1 cellular context compared by ENCODE assay signal in genomic region chr3:164962610-164963009, GRCh38.
TF ChIP-seq lines count a peak whose summit lies in the region.

No MANE protein-coding gene starts in this region.

TF ChIP-seq in GM23338, 12 proteins besides CTCF, POLR2A, EP300 and RAD21 (continued from another document):
- TF ChIP-seq, protein P1, sequence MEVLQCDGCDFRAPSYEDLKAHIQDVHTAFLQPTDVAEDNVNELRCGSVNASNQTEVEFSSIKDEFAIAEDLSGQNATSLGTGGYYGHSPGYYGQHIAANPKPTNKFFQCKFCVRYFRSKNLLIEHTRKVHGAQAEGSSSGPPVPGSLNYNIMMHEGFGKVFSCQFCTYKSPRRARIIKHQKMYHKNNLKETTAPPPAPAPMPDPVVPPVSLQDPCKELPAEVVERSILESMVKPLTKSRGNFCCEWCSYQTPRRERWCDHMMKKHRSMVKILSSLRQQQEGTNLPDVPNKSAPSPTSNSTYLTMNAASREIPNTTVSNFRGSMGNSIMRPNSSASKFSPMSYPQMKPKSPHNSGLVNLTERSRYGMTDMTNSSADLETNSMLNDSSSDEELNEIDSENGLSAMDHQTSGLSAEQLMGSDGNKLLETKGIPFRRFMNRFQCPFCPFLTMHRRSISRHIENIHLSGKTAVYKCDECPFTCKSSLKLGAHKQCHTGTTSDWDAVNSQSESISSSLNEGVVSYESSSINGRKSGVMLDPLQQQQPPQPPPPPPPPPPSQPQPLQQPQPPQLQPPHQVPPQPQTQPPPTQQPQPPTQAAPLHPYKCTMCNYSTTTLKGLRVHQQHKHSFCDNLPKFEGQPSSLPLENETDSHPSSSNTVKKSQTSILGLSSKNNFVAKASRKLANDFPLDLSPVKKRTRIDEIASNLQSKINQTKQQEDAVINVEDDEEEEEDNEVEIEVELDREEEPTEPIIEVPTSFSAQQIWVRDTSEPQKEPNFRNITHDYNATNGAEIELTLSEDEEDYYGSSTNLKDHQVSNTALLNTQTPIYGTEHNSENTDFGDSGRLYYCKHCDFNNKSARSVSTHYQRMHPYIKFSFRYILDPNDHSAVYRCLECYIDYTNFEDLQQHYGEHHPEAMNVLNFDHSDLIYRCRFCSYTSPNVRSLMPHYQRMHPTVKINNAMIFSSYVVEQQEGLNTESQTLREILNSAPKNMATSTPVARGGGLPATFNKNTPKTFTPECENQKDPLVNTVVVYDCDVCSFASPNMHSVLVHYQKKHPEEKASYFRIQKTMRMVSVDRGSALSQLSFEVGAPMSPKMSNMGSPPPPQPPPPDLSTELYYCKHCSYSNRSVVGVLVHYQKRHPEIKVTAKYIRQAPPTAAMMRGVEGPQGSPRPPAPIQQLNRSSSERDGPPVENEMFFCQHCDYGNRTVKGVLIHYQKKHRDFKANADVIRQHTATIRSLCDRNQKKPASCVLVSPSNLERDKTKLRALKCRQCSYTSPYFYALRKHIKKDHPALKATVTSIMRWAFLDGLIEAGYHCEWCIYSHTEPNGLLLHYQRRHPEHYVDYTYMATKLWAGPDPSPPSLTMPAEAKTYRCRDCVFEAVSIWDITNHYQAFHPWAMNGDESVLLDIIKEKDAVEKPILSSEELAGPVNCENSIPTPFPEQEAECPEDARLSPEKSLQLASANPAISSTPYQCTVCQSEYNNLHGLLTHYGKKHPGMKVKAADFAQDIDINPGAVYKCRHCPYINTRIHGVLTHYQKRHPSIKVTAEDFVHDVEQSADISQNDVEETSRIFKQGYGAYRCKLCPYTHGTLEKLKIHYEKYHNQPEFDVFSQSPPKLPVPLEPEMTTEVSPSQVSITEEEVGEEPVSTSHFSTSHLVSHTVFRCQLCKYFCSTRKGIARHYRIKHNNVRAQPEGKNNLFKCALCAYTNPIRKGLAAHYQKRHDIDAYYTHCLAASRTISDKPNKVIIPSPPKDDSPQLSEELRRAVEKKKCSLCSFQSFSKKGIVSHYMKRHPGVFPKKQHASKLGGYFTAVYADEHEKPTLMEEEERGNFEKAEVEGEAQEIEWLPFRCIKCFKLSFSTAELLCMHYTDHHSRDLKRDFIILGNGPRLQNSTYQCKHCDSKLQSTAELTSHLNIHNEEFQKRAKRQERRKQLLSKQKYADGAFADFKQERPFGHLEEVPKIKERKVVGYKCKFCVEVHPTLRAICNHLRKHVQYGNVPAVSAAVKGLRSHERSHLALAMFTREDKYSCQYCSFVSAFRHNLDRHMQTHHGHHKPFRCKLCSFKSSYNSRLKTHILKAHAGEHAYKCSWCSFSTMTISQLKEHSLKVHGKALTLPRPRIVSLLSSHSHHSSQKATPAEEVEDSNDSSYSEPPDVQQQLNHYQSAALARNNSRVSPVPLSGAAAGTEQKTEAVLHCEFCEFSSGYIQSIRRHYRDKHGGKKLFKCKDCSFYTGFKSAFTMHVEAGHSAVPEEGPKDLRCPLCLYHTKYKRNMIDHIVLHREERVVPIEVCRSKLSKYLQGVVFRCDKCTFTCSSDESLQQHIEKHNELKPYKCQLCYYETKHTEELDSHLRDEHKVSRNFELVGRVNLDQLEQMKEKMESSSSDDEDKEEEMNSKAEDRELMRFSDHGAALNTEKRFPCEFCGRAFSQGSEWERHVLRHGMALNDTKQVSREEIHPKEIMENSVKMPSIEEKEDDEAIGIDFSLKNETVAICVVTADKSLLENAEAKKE (CRISPR knock-in tag; IDR thresholded peaks at IDR 0.05) = no peak
- no peak for TF ChIP-seq ZNF331 (CRISPR knock-in tag; IDR thresholded peaks at IDR 0.05; ENCODE audit: low read depth)
- no peak for TF ChIP-seq POLR2AphosphoS5 (IDR thresholded peaks at IDR 0.05; ENCODE audit: low read depth)
- TF ChIP-seq NANOG (IDR thresholded peaks at IDR 0.05; ENCODE audit: borderline replicate concordance) = no peak
- TF ChIP-seq EZH2 (IDR thresholded peaks at IDR 0.05; ENCODE audit: low read depth, unreplicated experiment) = no peak
- no peak for TF ChIP-seq ETS1 (IDR thresholded peaks at IDR 0.05)
- TF ChIP-seq, protein P2, sequence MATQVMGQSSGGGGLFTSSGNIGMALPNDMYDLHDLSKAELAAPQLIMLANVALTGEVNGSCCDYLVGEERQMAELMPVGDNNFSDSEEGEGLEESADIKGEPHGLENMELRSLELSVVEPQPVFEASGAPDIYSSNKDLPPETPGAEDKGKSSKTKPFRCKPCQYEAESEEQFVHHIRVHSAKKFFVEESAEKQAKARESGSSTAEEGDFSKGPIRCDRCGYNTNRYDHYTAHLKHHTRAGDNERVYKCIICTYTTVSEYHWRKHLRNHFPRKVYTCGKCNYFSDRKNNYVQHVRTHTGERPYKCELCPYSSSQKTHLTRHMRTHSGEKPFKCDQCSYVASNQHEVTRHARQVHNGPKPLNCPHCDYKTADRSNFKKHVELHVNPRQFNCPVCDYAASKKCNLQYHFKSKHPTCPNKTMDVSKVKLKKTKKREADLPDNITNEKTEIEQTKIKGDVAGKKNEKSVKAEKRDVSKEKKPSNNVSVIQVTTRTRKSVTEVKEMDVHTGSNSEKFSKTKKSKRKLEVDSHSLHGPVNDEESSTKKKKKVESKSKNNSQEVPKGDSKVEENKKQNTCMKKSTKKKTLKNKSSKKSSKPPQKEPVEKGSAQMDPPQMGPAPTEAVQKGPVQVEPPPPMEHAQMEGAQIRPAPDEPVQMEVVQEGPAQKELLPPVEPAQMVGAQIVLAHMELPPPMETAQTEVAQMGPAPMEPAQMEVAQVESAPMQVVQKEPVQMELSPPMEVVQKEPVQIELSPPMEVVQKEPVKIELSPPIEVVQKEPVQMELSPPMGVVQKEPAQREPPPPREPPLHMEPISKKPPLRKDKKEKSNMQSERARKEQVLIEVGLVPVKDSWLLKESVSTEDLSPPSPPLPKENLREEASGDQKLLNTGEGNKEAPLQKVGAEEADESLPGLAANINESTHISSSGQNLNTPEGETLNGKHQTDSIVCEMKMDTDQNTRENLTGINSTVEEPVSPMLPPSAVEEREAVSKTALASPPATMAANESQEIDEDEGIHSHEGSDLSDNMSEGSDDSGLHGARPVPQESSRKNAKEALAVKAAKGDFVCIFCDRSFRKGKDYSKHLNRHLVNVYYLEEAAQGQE (IDR thresholded peaks at IDR 0.05; ENCODE audit: unreplicated experiment) = no peak
- TF ChIP-seq CREB1 (CRISPR knock-in tag; IDR thresholded peaks at IDR 0.05; ENCODE audit: low read depth) = no peak
- no peak for TF ChIP-seq EZH2phosphoT487 (IDR thresholded peaks at IDR 0.05; ENCODE audit: unreplicated experiment)
